25 cellular contexts compared by ENCODE assay signal in genomic region chr11:44416776-44417175, GRCh38.
A peak's percentile ranks its signal among the peaks of the same experiment; 100 is the strongest.
DNase-seq lines count a peak whose midpoint lies in the region; ATAC-seq and TF ChIP-seq lines count a peak whose summit lies in the region.
"Had no signal": no experiment of that assay in that cellular context is flagged by ENCODE, and none has a peak within 500 bp of the region (broad histone marks: within the 10 kb centered on the region; RNA-seq: fewer than 3 reads in every experiment).

No MANE protein-coding gene starts in this region.

- H3K27me3 ChIP-seq in thyroid gland, result no peaks in the 10 kb centered on the region
- peaks cover 0 to 4% (median under 1%) of the 10 kb centered on the region in 3 donors for H3K27me3 ChIP-seq in gastrocnemius medialis
- H3K27me3 ChIP-seq: sigmoid colon, uterus had no signal

- TF ChIP-seq CTCF in thyroid gland (IDR thresholded peaks at IDR 0.05) (no peak), gastrocnemius medialis (IDR thresholded peaks at IDR 0.05 in 4 of 5, conservative IDR thresholded peaks at IDR 0.05 in 1 of 5) (no peak)

- intact Hi-C loops in thyroid gland (cut with DNase I) (no loop called here), gastrocnemius medialis (cut with DNase I; ENCODE audit: low total_unique reads) (no loop called here)

- H3K36me3 ChIP-seq in thyroid gland (no peaks in the 10 kb centered on the region), gastrocnemius medialis (no peaks in the 10 kb centered on the region)
- H3K36me3 ChIP-seq: sigmoid colon, uterus had no signal

- H3K4me3 ChIP-seq in thyroid gland (replicated peaks in 1 of 3) (no peak overlapping the region), gastrocnemius medialis (no peak overlapping the region)
- H3K4me3 ChIP-seq: dorsolateral prefrontal cortex, sigmoid colon, uterus had no signal

- no peak for ATAC-seq in gastrocnemius medialis
- ATAC-seq: left lobe of liver; stimulated activated naive B cell treated with anti-CD40 and anti-IgM and Interleukin-4, amounts not matched to agents 10 μg/mL and 1 μg/mL and 100 μg/mL, for 72 hours had no signal

- no peaks in the 10 kb centered on the region for H3K4me1 ChIP-seq in thyroid gland
- H3K4me1 ChIP-seq in gastrocnemius medialis, result no peaks in the 10 kb centered on the region
- H3K4me1 ChIP-seq: sigmoid colon, uterus had no signal

- TF ChIP-seq POLR2A in thyroid gland (IDR thresholded peaks at IDR 0.05), result no peak
- no peak for TF ChIP-seq POLR2A in gastrocnemius medialis (IDR thresholded peaks at IDR 0.05)

- H3K27ac ChIP-seq in thyroid gland (no peak overlapping the region), gastrocnemius medialis (no peak overlapping the region)
- H3K27ac ChIP-seq: dorsolateral prefrontal cortex, sigmoid colon, uterus had no signal

- no peaks in the 10 kb centered on the region for H3K9me3 ChIP-seq in thyroid gland
- no peaks in the 10 kb centered on the region for H3K9me3 ChIP-seq in gastrocnemius medialis
- H3K9me3 ChIP-seq: sigmoid colon, SK-N-SH, uterus had no signal

- DNase-seq in NCI-H510A treated with DMSO at 0.1 percent for 48 hours (lab: John Stamatoyannopoulos, UW) (peak; percentile 7), NCI-H510A (lab: John Stamatoyannopoulos, UW) (no peak), RPMI7951 (ENCODE audit: low read depth) (peak; percentile 46), fibroblast of peridontal ligament (ENCODE audit: extremely low read depth) (peak; percentile 3), thyroid gland (peak; percentile 28 to 64), AML-193 (lab: John Stamatoyannopoulos, UW) (no peak), gastrocnemius medialis (no peak), NCI-H446 treated with DMSO at 0.1 percent for 48 hours (lab: John Stamatoyannopoulos, UW) (no peak)
- DNase-seq: 8988T; activated CD4-positive, alpha-beta T cell treated with anti-CD3 and anti-CD28 coated beads for 1 hour; activated T-cell treated with anti-CD3 and anti-CD28 coated beads, Interleukin-2, amount 50 U/mL, for 48 hours; CD4-positive, alpha-beta memory T cell; DMS 273 treated with DMSO at 0.1 percent for 48 hours; dorsolateral prefrontal cortex; H7; NCI-H1105; NCI-H187 treated with DMSO at 0.1 percent for 48 hours; NCI-H748 treated with DMSO at 0.1 percent for 48 hours; sigmoid colon; SK-N-SH; stimulated activated CD4-positive, alpha-beta T cell treated with anti-CD3 and anti-CD28 coated beads, Interleukin-4, amount 100 ng/mL, for 4 hours; stimulated activated naive B cell treated with anti-CD40 and anti-IgM and Interleukin-4, amounts not matched to agents 10 μg/mL and 1 μg/mL and 100 μg/mL, for 72 hours; T-helper 2 cell; uterus had no signal

- in situ Hi-C loops in gastrocnemius medialis (cut with MboI; ENCODE audit: low sequenced_read_pairs in 4 of 4), result no loop called here

Comparison
In these comparisons a context has a peak if more than half of its experiments do, and no peak if none do; other contexts are left out.
1. DNase-seq: peak in NCI-H510A treated with DMSO at 0.1 percent for 48 hours (single experiment), RPMI7951 (single experiment), fibroblast of peridontal ligament (single experiment) and thyroid gland (2 of 2); none in NCI-H510A (single experiment), AML-193 (0 of 2), gastrocnemius medialis (0 of 2) and NCI-H446 treated with DMSO at 0.1 percent for 48 hours (single experiment).